In genomic region chr16:11056090-11056988, GRCh38 we compare ENCODE assay signal across 9 cellular contexts.
DNase-seq lines count a peak whose midpoint lies in the region; ATAC-seq and TF ChIP-seq lines count a peak whose summit lies in the region.
"Had no signal": no experiment of that assay in that cellular context is flagged by ENCODE, and none has a peak within 500 bp of the region (broad histone marks: within the 10 kb centered on the region; RNA-seq: fewer than 3 reads in every experiment).

No MANE protein-coding gene starts in this region.

- H3K4me1 ChIP-seq in ACC112 (ENCODE audit: control insufficient read depth, insufficient read depth, low read length, unreplicated experiment) (peaks cover 16% of the 10 kb centered on the region), KMS-11 (ENCODE audit: low read depth, poor library complexity, severe bottlenecking) (peaks cover 12% of the 10 kb centered on the region)

- in situ Hi-C loops in brain microvascular endothelial cell (cut with HindIII; ENCODE audit: low pct_ligation_motif_present, low sequenced_read_pairs), result no loop called here

- H3K4me3 ChIP-seq in ACC112 (ENCODE audit: low read depth, low read length), result no peak overlapping the region
- H3K4me3 ChIP-seq in KMS-11 (IDR thresholded peaks at IDR 0.05; ENCODE audit: insufficient read depth, low read depth, low read length), result no peak overlapping the region
- H3K4me3 ChIP-seq in brain microvascular endothelial cell (ENCODE audit: low read depth, low read length), result no peak overlapping the region

- peak overlapping the region; percentile 22 for H3K4me2 ChIP-seq in KMS-11

- TF ChIP-seq CTCF in KMS-11 (conservative IDR thresholded peaks at IDR 0.05; ENCODE audit: low read depth, low read length), result no peak
- no peak for TF ChIP-seq CTCF in brain microvascular endothelial cell (IDR thresholded peaks at IDR 0.05; ENCODE audit: low read depth, low read length, missing control alignments)

- H3K27ac ChIP-seq in ACC112 (ENCODE audit: low read depth, low read length) (peak overlapping the region; percentile 61), KMS-11 (no peak overlapping the region), brain microvascular endothelial cell (peak overlapping the region; percentile 10)

- no peak for ATAC-seq in HG03045 (IDR thresholded peaks at IDR 0.05; ENCODE audit: unreplicated experiment)
- ATAC-seq in activated CD4-positive, CD25-positive, alpha-beta regulatory T cell treated with anti-CD3 and anti-CD28 coated beads, Interleukin-2, amount 50 U/mL, for 24 hours, result no peak

- no peak overlapping the region for H3K9ac ChIP-seq in KMS-11

- no peak for DNase-seq in brain microvascular endothelial cell
- peak; percentile 82 for DNase-seq in myocyte (ENCODE audit: low read depth)
- DNase-seq in COLO668 (lab: John Stamatoyannopoulos, UW; ENCODE audit: unreplicated experiment), result no peak
- no peak for DNase-seq in stimulated activated CD4-positive, alpha-beta T cell treated with anti-CD3 and anti-CD28 coated beads, Interleukin-2, amount 100 ng/mL, for 24 hours
- DNase-seq: NCI-H1436 treated with DMSO at 0.1 percent for 48 hours had no signal

- H3K79me2 ChIP-seq in ACC112 (ENCODE audit: control insufficient read depth, insufficient read depth, low read length, unreplicated experiment) (no peaks in the 10 kb centered on the region), KMS-11 (ENCODE audit: insufficient read depth, low read depth) (no peaks in the 10 kb centered on the region)

- H3K27me3 ChIP-seq in ACC112 (ENCODE audit: insufficient read depth, low read length), result no peaks in the 10 kb centered on the region
- no peaks in the 10 kb centered on the region for H3K27me3 ChIP-seq in KMS-11 (ENCODE audit: insufficient read depth, low read depth)
- H3K27me3 ChIP-seq in brain microvascular endothelial cell (replicated peaks), result no peaks in the 10 kb centered on the region

- H4K20me1 ChIP-seq in KMS-11 (ENCODE audit: insufficient read depth), result no peaks in the 10 kb centered on the region

- H3K36me3 ChIP-seq in ACC112 (ENCODE audit: insufficient read depth, low read length) (no peaks in the 10 kb centered on the region), KMS-11 (ENCODE audit: insufficient read depth) (no peaks in the 10 kb centered on the region), brain microvascular endothelial cell (replicated peaks) (peaks cover 3% of the 10 kb centered on the region)

- H2AFZ ChIP-seq in ACC112 (ENCODE audit: low read length, unreplicated experiment) (no peak overlapping the region), KMS-11 (ENCODE audit: low read depth) (no peak overlapping the region)
